13 cellular contexts compared by ENCODE assay signal in the genomic region with DNA sequence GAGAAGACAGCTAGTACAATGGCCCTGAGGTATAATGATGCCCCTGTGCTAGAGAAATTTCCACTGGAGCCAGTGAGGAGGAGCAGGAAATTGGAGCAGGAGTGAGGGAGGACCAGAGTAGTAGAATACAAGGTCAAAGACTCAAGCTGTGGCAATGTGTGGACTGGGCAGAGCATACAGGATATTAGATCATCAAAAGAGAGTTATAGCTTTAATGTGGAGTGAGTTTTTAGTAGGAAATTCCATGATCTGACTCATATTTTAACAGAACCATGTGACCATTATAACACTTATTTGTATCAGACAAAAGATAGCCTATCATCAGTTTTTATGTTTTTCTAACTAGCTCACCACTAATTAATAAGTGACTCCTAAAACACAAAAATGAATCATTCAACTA.
DNase-seq lines count a peak whose midpoint lies in the region; ATAC-seq and TF ChIP-seq lines count a peak whose summit lies in the region.
"Had no signal": no experiment of that assay in that cellular context is flagged by ENCODE, and none has a peak within 500 bp of the region (broad histone marks: within the 10 kb centered on the region; RNA-seq: fewer than 3 reads in every experiment).

No MANE protein-coding gene starts in this region.

- TF ChIP-seq CTCF in MCF 10A (IDR thresholded peaks at IDR 0.05; ENCODE audit: unreplicated experiment) (no peak), breast epithelium (IDR thresholded peaks at IDR 0.05) (no peak), fibroblast of pulmonary artery (IDR thresholded peaks at IDR 0.05; ENCODE audit: low read length, missing control alignments) (no peak)

- ATAC-seq in SK-N-SH treated with all-trans-retinoic acid at 6 μM for 48 hours (peak; percentile 99), aorta (ENCODE audit: low FRiP score) (peak; percentile 33)
- ATAC-seq: A549; activated CD8-positive, alpha-beta T cell treated with anti-CD3 and anti-CD28 coated beads, Interleukin-2, amount 10 ng/mL, durations not matched to agents 7 days and 5 days had no signal

- peaks cover 10% of the 10 kb centered on the region for H3K4me1 Mint-ChIP-seq in MCF 10A (ENCODE audit: insufficient read depth, unreplicated experiment)
- no peaks in the 10 kb centered on the region for H3K4me1 Mint-ChIP-seq in activated T-cell treated with anti-CD3 and anti-CD28 coated beads, Interleukin-2, amount 50 U/mL, for 24 hours (ENCODE audit: low read depth)

- H3K36me3 Mint-ChIP-seq in MCF 10A (ENCODE audit: insufficient read depth, unreplicated experiment), result no peaks in the 10 kb centered on the region
- H3K36me3 Mint-ChIP-seq in activated T-cell treated with anti-CD3 and anti-CD28 coated beads, Interleukin-2, amount 50 U/mL, for 24 hours (ENCODE audit: low read depth), result no peaks in the 10 kb centered on the region

- POLR2A ChIA-PET in MCF 10A (lab: Yijun Ruan, JAX), result no interaction called here

- CTCF ChIA-PET in MCF 10A (lab: Yijun Ruan, JAX), result interaction anchor here (1.5 kb wide), 1 partner anchor 1816 kb away, joined by 4 read pairs; no protein-coding TSS in a partner anchor

- H3K27me3 ChIP-seq in breast epithelium (no peaks in the 10 kb centered on the region), aorta (ENCODE audit: control insufficient read depth in 1 of 2, insufficient read depth in 2 of 2, low read length in 1 of 2) (no peaks in the 10 kb centered on the region)
- H3K27me3 ChIP-seq: right lobe of liver had no signal

- no peaks in the 10 kb centered on the region for H3K9me3 Mint-ChIP-seq in MCF 10A (ENCODE audit: unreplicated experiment)
- H3K9me3 Mint-ChIP-seq in activated T-cell treated with anti-CD3 and anti-CD28 coated beads, Interleukin-2, amount 50 U/mL, for 24 hours, result peaks cover 4% of the 10 kb centered on the region

- no TSS peak for BruUV-seq in MCF 10A (replicated peaks; lab: Mats Ljungman, UMichigan)

- H3K27ac ChIP-seq in breast epithelium, result no peak overlapping the region
- no peak overlapping the region for H3K27ac ChIP-seq in aorta (ENCODE audit: low read depth in 1 of 2, low read length in 2 of 2)
- H3K27ac ChIP-seq: A549, right lobe of liver had no signal

- peak; percentile 1 for DNase-seq in MCF 10A (ENCODE audit: unreplicated experiment)
- no peak for DNase-seq in breast epithelium (ENCODE audit: low spot score in 2 of 2)
- DNase-seq in fibroblast of pulmonary artery (ENCODE audit: low read depth), result peak; percentile 97
- DNase-seq in aorta, result no peak
- no peak for DNase-seq in hypothalamus (lab: John Stamatoyannopoulos, UW)
- no peak for DNase-seq in activated T-cell treated with anti-CD3 and anti-CD28 coated beads, Interleukin-2, amount 50 U/mL, for 24 hours
- DNase-seq in activated CD4-positive, alpha-beta T cell treated with anti-CD3 and anti-CD28 coated beads, Interleukin-2, amount 50 U/mL, for 48 hours, result no peak
- DNase-seq: activated CD8-positive, alpha-beta T cell treated with anti-CD3 and anti-CD28 coated beads, Interleukin-2, amount 10 ng/mL, durations not matched to agents 7 days and 5 days; H7; right lobe of liver; T-helper 1 cell had no signal

- no peak for TF ChIP-seq POLR2A in breast epithelium (IDR thresholded peaks at IDR 0.05)

- H3K4me3 ChIP-seq in breast epithelium (no peak overlapping the region), fibroblast of pulmonary artery (replicated peaks; ENCODE audit: low read depth, low read length) (no peak overlapping the region), aorta (ENCODE audit: low read length in 2 of 2) (no peak overlapping the region)
- H3K4me3 ChIP-seq: A549, right lobe of liver had no signal

- intact Hi-C loops in MCF 10A (cut with micrococcal nuclease), result no loop called here
- intact Hi-C loops in breast epithelium (cut with DNase I; ENCODE audit: low total_unique reads), result no loop called here
- intact Hi-C loops in aorta (cut with DNase I), result no loop called here

- H3K27ac Mint-ChIP-seq in MCF 10A (ENCODE audit: low read depth, unreplicated experiment), result no peak overlapping the region
- no peak overlapping the region for H3K27ac Mint-ChIP-seq in activated T-cell treated with anti-CD3 and anti-CD28 coated beads, Interleukin-2, amount 50 U/mL, for 24 hours
- H3K27ac Mint-ChIP-seq: activated CD8-positive, alpha-beta T cell treated with anti-CD3 and anti-CD28 coated beads, Interleukin-2, amount 10 ng/mL, durations not matched to agents 7 days and 5 days had no signal

- H3K27me3 Mint-ChIP-seq in MCF 10A (ENCODE audit: insufficient read depth, unreplicated experiment), result no peaks in the 10 kb centered on the region
- no peaks in the 10 kb centered on the region for H3K27me3 Mint-ChIP-seq in activated T-cell treated with anti-CD3 and anti-CD28 coated beads, Interleukin-2, amount 50 U/mL, for 24 hours

- H3K36me3 ChIP-seq in breast epithelium (no peaks in the 10 kb centered on the region), aorta (ENCODE audit: control insufficient read depth in 1 of 2, insufficient read depth in 2 of 2, low read length in 1 of 2) (no peaks in the 10 kb centered on the region)
- H3K36me3 ChIP-seq: right lobe of liver had no signal

- H3K4me3 Mint-ChIP-seq in MCF 10A (ENCODE audit: unreplicated experiment), result no peak overlapping the region
- no peak overlapping the region for H3K4me3 Mint-ChIP-seq in activated T-cell treated with anti-CD3 and anti-CD28 coated beads, Interleukin-2, amount 50 U/mL, for 24 hours
- H3K4me3 Mint-ChIP-seq: activated CD8-positive, alpha-beta T cell treated with anti-CD3 and anti-CD28 coated beads, Interleukin-2, amount 10 ng/mL, durations not matched to agents 7 days and 5 days had no signal

- peaks cover 0 to 22% of the 10 kb centered on the region in 2 donors for H3K9me3 ChIP-seq in breast epithelium
- H3K9me3 ChIP-seq in aorta (ENCODE audit: control insufficient read depth, low read length), result no peaks in the 10 kb centered on the region
- H3K9me3 ChIP-seq: A549, right lobe of liver had no signal

- H3K4me1 ChIP-seq in breast epithelium (no peaks in the 10 kb centered on the region), aorta (ENCODE audit: control insufficient read depth in 1 of 2, insufficient read depth in 2 of 2, low read length in 2 of 2) (no peaks in the 10 kb centered on the region)
- H3K4me1 ChIP-seq: A549, right lobe of liver had no signal

TF ChIP-seq in SK-N-SH treated with all-trans-retinoic acid at 6 μM for 48 hours, 23 proteins besides CTCF, POLR2A, EP300 and RAD21:
- TF ChIP-seq ISL1 (CRISPR knock-in tag; IDR thresholded peaks at IDR 0.05), result peak; percentile 71
- TF ChIP-seq ZFP3 (CRISPR knock-in tag; IDR thresholded peaks at IDR 0.05), result 0 out of 2 replicates have a peak, but pooled peaks have one; percentile 31
- TF ChIP-seq, protein P1, sequence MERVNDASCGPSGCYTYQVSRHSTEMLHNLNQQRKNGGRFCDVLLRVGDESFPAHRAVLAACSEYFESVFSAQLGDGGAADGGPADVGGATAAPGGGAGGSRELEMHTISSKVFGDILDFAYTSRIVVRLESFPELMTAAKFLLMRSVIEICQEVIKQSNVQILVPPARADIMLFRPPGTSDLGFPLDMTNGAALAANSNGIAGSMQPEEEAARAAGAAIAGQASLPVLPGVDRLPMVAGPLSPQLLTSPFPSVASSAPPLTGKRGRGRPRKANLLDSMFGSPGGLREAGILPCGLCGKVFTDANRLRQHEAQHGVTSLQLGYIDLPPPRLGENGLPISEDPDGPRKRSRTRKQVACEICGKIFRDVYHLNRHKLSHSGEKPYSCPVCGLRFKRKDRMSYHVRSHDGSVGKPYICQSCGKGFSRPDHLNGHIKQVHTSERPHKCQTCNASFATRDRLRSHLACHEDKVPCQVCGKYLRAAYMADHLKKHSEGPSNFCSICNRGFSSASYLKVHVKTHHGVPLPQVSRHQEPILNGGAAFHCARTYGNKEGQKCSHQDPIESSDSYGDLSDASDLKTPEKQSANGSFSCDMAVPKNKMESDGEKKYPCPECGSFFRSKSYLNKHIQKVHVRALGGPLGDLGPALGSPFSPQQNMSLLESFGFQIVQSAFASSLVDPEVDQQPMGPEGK (CRISPR knock-in tag; IDR thresholded peaks at IDR 0.05; ENCODE audit: borderline replicate concordance), result no peak
TF ChIP-seq in SK-N-SH treated with all-trans-retinoic acid at 6 μM for 48 hours: peak in this region for 2.

Comparison
In these comparisons a context has a peak if more than half of its experiments do, and no peak if none do; other contexts are left out.
1. DNase-seq: peak in MCF 10A (single experiment) and fibroblast of pulmonary artery (single experiment); none in breast epithelium (0 of 2), aorta (0 of 2), hypothalamus (0 of 51), activated T-cell treated with anti-CD3 and anti-CD28 coated beads, Interleukin-2, amount 50 U/mL, for 24 hours (single experiment) and activated CD4-positive, alpha-beta T cell treated with anti-CD3 and anti-CD28 coated beads, Interleukin-2, amount 50 U/mL, for 48 hours (0 of 2).